In the genomic region with DNA sequence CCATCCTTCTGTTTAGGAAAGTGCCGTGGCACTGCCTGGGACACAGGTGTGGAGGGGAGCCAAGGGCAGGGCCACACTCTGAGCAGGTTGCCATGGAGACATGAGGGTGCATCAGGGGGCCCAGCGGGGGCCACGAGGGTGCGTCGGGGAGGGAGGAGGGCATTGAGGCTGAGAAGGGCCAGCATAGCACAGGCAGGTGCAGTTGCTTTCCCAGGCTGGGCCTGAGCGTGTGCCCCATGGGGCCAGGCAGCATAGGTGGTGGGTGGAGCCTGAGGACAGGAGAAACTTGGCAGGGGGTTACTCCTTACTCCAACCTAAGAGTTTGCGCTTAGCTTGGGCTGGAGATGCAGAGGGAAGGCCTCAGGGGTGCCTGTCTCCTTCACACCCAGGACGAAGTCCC, we compare ENCODE assay signal across 1 cellular context.
TF ChIP-seq lines count a peak whose summit lies in the region.

No MANE protein-coding gene starts in this region.

TF ChIP-seq in SK-N-SH, 30 proteins besides CTCF, POLR2A, EP300 and RAD21 (continued from another document):
- TF ChIP-seq SIN3A (IDR thresholded peaks at IDR 0.05; ENCODE audit: borderline replicate concordance, low read depth, low read length) (no peak), NFIC (IDR thresholded peaks at IDR 0.05; ENCODE audit: borderline replicate concordance) (no peak)
- TF ChIP-seq, protein P1, sequence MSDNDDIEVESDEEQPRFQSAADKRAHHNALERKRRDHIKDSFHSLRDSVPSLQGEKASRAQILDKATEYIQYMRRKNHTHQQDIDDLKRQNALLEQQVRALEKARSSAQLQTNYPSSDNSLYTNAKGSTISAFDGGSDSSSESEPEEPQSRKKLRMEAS (IDR thresholded peaks at IDR 0.05; ENCODE audit: low read depth): no peak
- TF ChIP-seq, protein P2, sequence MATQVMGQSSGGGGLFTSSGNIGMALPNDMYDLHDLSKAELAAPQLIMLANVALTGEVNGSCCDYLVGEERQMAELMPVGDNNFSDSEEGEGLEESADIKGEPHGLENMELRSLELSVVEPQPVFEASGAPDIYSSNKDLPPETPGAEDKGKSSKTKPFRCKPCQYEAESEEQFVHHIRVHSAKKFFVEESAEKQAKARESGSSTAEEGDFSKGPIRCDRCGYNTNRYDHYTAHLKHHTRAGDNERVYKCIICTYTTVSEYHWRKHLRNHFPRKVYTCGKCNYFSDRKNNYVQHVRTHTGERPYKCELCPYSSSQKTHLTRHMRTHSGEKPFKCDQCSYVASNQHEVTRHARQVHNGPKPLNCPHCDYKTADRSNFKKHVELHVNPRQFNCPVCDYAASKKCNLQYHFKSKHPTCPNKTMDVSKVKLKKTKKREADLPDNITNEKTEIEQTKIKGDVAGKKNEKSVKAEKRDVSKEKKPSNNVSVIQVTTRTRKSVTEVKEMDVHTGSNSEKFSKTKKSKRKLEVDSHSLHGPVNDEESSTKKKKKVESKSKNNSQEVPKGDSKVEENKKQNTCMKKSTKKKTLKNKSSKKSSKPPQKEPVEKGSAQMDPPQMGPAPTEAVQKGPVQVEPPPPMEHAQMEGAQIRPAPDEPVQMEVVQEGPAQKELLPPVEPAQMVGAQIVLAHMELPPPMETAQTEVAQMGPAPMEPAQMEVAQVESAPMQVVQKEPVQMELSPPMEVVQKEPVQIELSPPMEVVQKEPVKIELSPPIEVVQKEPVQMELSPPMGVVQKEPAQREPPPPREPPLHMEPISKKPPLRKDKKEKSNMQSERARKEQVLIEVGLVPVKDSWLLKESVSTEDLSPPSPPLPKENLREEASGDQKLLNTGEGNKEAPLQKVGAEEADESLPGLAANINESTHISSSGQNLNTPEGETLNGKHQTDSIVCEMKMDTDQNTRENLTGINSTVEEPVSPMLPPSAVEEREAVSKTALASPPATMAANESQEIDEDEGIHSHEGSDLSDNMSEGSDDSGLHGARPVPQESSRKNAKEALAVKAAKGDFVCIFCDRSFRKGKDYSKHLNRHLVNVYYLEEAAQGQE (IDR thresholded peaks at IDR 0.05; ENCODE audit: low read depth, low read length): no peak
